ENCODE assay signal across 25 cellular contexts in genomic region chr3:55477306-55478010, GRCh38. TPM values are rescaled to one million over a fixed set of nuclear protein-coding genes. Genes with fewer than 3 reads are reported as not detected.
DNase-seq lines count a peak whose midpoint lies in the region; ATAC-seq and TF ChIP-seq lines count a peak whose summit lies in the region.
"Had no signal": no experiment of that assay in that cellular context is flagged by ENCODE, and none has a peak within 500 bp of the region (broad histone marks: within the 10 kb centered on the region; RNA-seq: fewer than 3 reads in every experiment).

No MANE protein-coding gene starts in this region.

- H3K27me3 ChIP-seq in AG04450 (ENCODE audit: control insufficient read depth, insufficient read depth, low read length) (no peaks in the 10 kb centered on the region), GM23248 (replicated peaks; ENCODE audit: insufficient read depth) (no peaks in the 10 kb centered on the region), mesenchymal stem cell (ENCODE audit: control insufficient read depth in 1 of 2, insufficient read depth in 1 of 2, low read length in 2 of 2) (no peaks in the 10 kb centered on the region), trophoblast cell (ENCODE audit: insufficient read depth, low read length) (peaks cover 11% of the 10 kb centered on the region)
- H3K27me3 ChIP-seq: testis had no signal

- no peak for ATAC-seq in naive thymus-derived CD8-positive, alpha-beta T cell
- ATAC-seq: CD8-positive, alpha-beta T cell; GM12878; left lobe of liver had no signal

- H3K4me3 ChIP-seq in AG04450 (ENCODE audit: low read depth, low read length): peak overlapping the region; percentile 98
- peak overlapping the region; percentile 97 for H3K4me3 ChIP-seq in GM23248
- H3K4me3 ChIP-seq in astrocyte of the cerebellum (ENCODE audit: low read depth, low read length): peak overlapping the region; percentile 83
- no peak overlapping the region for H3K4me3 ChIP-seq in mesenchymal stem cell (ENCODE audit: insufficient read depth in 1 of 2, low read depth in 1 of 2, low read length in 2 of 2)
- no peak overlapping the region for H3K4me3 ChIP-seq in trophoblast cell (ENCODE audit: low read depth, low read length)
- H3K4me3 ChIP-seq: ascending aorta, GM12878, testis had no signal

- H3K4ac ChIP-seq in mesenchymal stem cell (ENCODE audit: low read depth in 1 of 2, low read length in 2 of 2) (no peak overlapping the region), trophoblast cell (ENCODE audit: low read depth, low read length) (no peak overlapping the region)

- H3K9me3 Mint-ChIP-seq in naive thymus-derived CD8-positive, alpha-beta T cell: peaks cover 0 to 11% (median 0%) of the 10 kb centered on the region in 9 donors
- H3K9me3 Mint-ChIP-seq: activated B cell treated with CpG ODN at 0.5 μM for 24 hours; activated CD4-positive, alpha-beta memory T cell treated with anti-CD3 and anti-CD28 coated beads for 36 hours; CD8-positive, alpha-beta T cell had no signal

- 72 to 77% methylated on average over 8 of the region's 8 CpGs for WGBS in GM23248 (ENCODE audit: low coverage in 1 of 2, low lambda C conversion rate in 2 of 2, missing lambda C conversion rate in 2 of 2), 2 experiments
- WGBS in mesenchymal stem cell: 40% methylated on average over 7 of the region's 8 CpGs
- WGBS in trophoblast cell (ENCODE audit: extremely low coverage, insufficient coverage, insufficient read length): no CpG with 5 or more reads among the region's 8 CpGs

- H3K27me3 Mint-ChIP-seq in naive thymus-derived CD8-positive, alpha-beta T cell: peaks cover 16 to 65% (median 39%) of the 10 kb centered on the region in 5 donors

- TF ChIP-seq CTCF in AG04450 (IDR thresholded peaks at IDR 0.05; ENCODE audit: low read depth, low read length) (no peak), astrocyte of the cerebellum (IDR thresholded peaks at IDR 0.05; ENCODE audit: low read depth, low read length, missing control alignments) (no peak)

- CTCF ChIA-PET in AG04450 (lab: Charles Lee): interaction anchor here (0.6 to 1.9 kb wide), 5 partner anchors 11 to 1539 kb away, joined by 3 to 7 read pairs (median 3); no protein-coding TSS in a partner anchor

- H4K12ac ChIP-seq in trophoblast cell (ENCODE audit: low read depth, low read length): no peak overlapping the region

- H2BK12ac ChIP-seq in mesenchymal stem cell (ENCODE audit: low read length in 2 of 2): no peak overlapping the region
- no peak overlapping the region for H2BK12ac ChIP-seq in trophoblast cell (ENCODE audit: low read length)

- H3K36me3 ChIP-seq in GM23248 (ENCODE audit: low read depth) (peaks cover 51% of the 10 kb centered on the region), mesenchymal stem cell (ENCODE audit: control insufficient read depth in 1 of 2, insufficient read depth in 2 of 2, low read depth in 1 of 2, low read length in 2 of 2) (peaks cover 14 to 15% of the 10 kb centered on the region in 2 experiments), trophoblast cell (ENCODE audit: control insufficient read depth in 1 of 2, insufficient read depth in 2 of 2, low read length in 2 of 2) (peaks cover 16 to 31% of the 10 kb centered on the region in 2 experiments)
- H3K36me3 ChIP-seq: ascending aorta had no signal

- H2BK5ac ChIP-seq in mesenchymal stem cell (ENCODE audit: low read depth, low read length, poor library complexity, severe bottlenecking) (no peak overlapping the region), trophoblast cell (ENCODE audit: low read depth, low read length, poor library complexity) (no peak overlapping the region)

- H3K9me3 ChIP-seq in AG04450 (ENCODE audit: control insufficient read depth, insufficient read depth, low read length) (no peaks in the 10 kb centered on the region; the same call in 1 of the 2 replicates), GM23248 (ENCODE audit: low read depth) (no peaks in the 10 kb centered on the region), mesenchymal stem cell (ENCODE audit: control insufficient read depth, low read length) (no peaks in the 10 kb centered on the region), trophoblast cell (ENCODE audit: insufficient read depth, low read depth, low read length) (peaks cover 1% of the 10 kb centered on the region)
- H3K9me3 ChIP-seq: ascending aorta, testis had no signal

- H3K79me1 ChIP-seq in mesenchymal stem cell (replicated peaks; ENCODE audit: low read length, poor library complexity, severe bottlenecking): peaks cover 11% of the 10 kb centered on the region
- H3K79me1 ChIP-seq in trophoblast cell (ENCODE audit: low read length): peaks cover 7% of the 10 kb centered on the region

- H3K18ac ChIP-seq in mesenchymal stem cell (ENCODE audit: low read depth in 1 of 2, low read length in 2 of 2) (peak overlapping the region in 1 of 2 experiments; percentile 31), trophoblast cell (ENCODE audit: low read length) (no peak overlapping the region)

- no peak overlapping the region for H3K27ac Mint-ChIP-seq in naive thymus-derived CD8-positive, alpha-beta T cell
- H3K27ac Mint-ChIP-seq: activated B cell treated with CpG ODN at 0.5 μM for 24 hours; activated CD4-positive, alpha-beta memory T cell treated with anti-CD3 and anti-CD28 coated beads for 36 hours; activated naive CD8-positive, alpha-beta T cell; CD8-positive, alpha-beta T cell had no signal

- H3K4me3 Mint-ChIP-seq in naive thymus-derived CD8-positive, alpha-beta T cell: no peak overlapping the region
- H3K4me3 Mint-ChIP-seq: activated B cell treated with CpG ODN at 0.5 μM for 24 hours; activated CD4-positive, alpha-beta memory T cell treated with anti-CD3 and anti-CD28 coated beads for 36 hours; activated naive CD8-positive, alpha-beta T cell; CD8-positive, alpha-beta T cell had no signal

- H3K27ac ChIP-seq in AG04450 (ENCODE audit: low read depth, low read length) (peak overlapping the region; percentile 68), GM23248 (peak overlapping the region; percentile 73), mesenchymal stem cell (ENCODE audit: low read length, poor library complexity, severe bottlenecking) (peak overlapping the region; percentile 0), trophoblast cell (ENCODE audit: low read depth, low read length) (no peak overlapping the region)
- H3K27ac ChIP-seq: ascending aorta, RWPE1, testis had no signal

- no peak overlapping the region for H2BK15ac ChIP-seq in mesenchymal stem cell (ENCODE audit: low read depth, poor library complexity, severe bottlenecking)

- H3K9ac ChIP-seq in GM23248 (peak overlapping the region; percentile 78), mesenchymal stem cell (ENCODE audit: low read length) (peak overlapping the region; percentile 12), trophoblast cell (ENCODE audit: low read length) (no peak overlapping the region)

- peak overlapping the region; percentile 9 for H2AK5ac ChIP-seq in mesenchymal stem cell (ENCODE audit: low read length, severe bottlenecking)
- no peak overlapping the region for H2AK5ac ChIP-seq in trophoblast cell (ENCODE audit: low read length)

- H3F3A ChIP-seq in GM23248 (ENCODE audit: insufficient read depth): peaks cover 57% of the 10 kb centered on the region

- H2BK120ac ChIP-seq in mesenchymal stem cell (ENCODE audit: low read depth, low read length) (no peak overlapping the region), trophoblast cell (ENCODE audit: insufficient read depth, low read length, poor library complexity) (no peak overlapping the region)

- H2AFZ ChIP-seq in GM23248 (no peak overlapping the region), mesenchymal stem cell (ENCODE audit: low read depth, low read length) (no peak overlapping the region), trophoblast cell (ENCODE audit: insufficient read depth, low read length, poor library complexity) (no peak overlapping the region)

- no peaks in the 10 kb centered on the region for H3K9me2 ChIP-seq in GM23248 (ENCODE audit: insufficient read depth)

- in situ Hi-C loops in GM23248 (cut with MboI) (loop anchor here (25.0 kb wide), 1 partner anchor 1040 kb away; no protein-coding TSS in a partner anchor), astrocyte of the cerebellum (cut with HindIII; ENCODE audit: low sequenced_read_pairs) (loop anchor here (5.0 to 25.0 kb wide), 5 partner anchors 320 to 1040 kb away; no protein-coding TSS in a partner anchor)

- POLR2A ChIA-PET in AG04450 (lab: Yijun Ruan, JAX): interaction anchor here (1.1 to 2.1 kb wide), 3 partner anchors 9 to 308 kb away, joined by 3 to 7 read pairs (median 4); no protein-coding TSS in a partner anchor
- POLR2A ChIA-PET in naive thymus-derived CD8-positive, alpha-beta T cell (lab: Charles Lee): no interaction called here

- DNase-seq in AG04450 (ENCODE audit: low read depth, low spot score) (no peak), GM23248 (no peak), astrocyte of the cerebellum (ENCODE audit: low read depth) (no peak), mesenchymal stem cell (peak; percentile 63), NCI-H1417 treated with DMSO at 0.1 percent for 48 hours (lab: John Stamatoyannopoulos, UW) (no peak), trophoblast cell (no peak), NAMALWA (ENCODE audit: low spot score) (no peak)
- DNase-seq in naive thymus-derived CD8-positive, alpha-beta T cell: no peak
- DNase-seq: activated B cell treated with CpG ODN at 0.5 μM for 24 hours; activated CD4-positive, alpha-beta memory T cell treated with anti-CD3 and anti-CD28 coated beads for 36 hours; activated CD8-positive, alpha-beta memory T cell treated with anti-CD3 and anti-CD28 coated beads, Interleukin-2, amount 50 U/mL, for 48 hours; CD8-positive, alpha-beta T cell; cerebellar nuclear complex; DMS153; mesendoderm; NCI-H1092; NCI-H187 treated with DMSO at 0.1 percent for 48 hours; stimulated activated CD4-positive, alpha-beta T cell treated with anti-CD3 and anti-CD28 coated beads, Interleukin-4, amount 100 ng/mL, for 4 hours; stimulated activated naive CD4-positive, alpha-beta T cell; testis had no signal

- H3K79me2 ChIP-seq in GM23248 (ENCODE audit: insufficient read depth): peaks cover 93% of the 10 kb centered on the region
- H3K79me2 ChIP-seq in trophoblast cell (ENCODE audit: control insufficient read depth, insufficient read depth, low read length, poor library complexity): peaks cover 3% of the 10 kb centered on the region

- H3K4me1 Mint-ChIP-seq in naive thymus-derived CD8-positive, alpha-beta T cell: peaks cover 0 to 2% (median under 1%) of the 10 kb centered on the region in 4 donors
- H3K4me1 Mint-ChIP-seq: activated B cell treated with CpG ODN at 0.5 μM for 24 hours had no signal

- H3K23ac ChIP-seq in mesenchymal stem cell (ENCODE audit: low read length in 2 of 2): no peak overlapping the region
- H3K23ac ChIP-seq in trophoblast cell (ENCODE audit: low read length): no peak overlapping the region

- H4K8ac ChIP-seq in mesenchymal stem cell (ENCODE audit: low read length) (peak overlapping the region; percentile 45), trophoblast cell (ENCODE audit: low read depth, low read length) (no peak overlapping the region)

- H3K4me2 ChIP-seq in GM23248 (ENCODE audit: unreplicated experiment) (peak overlapping the region; percentile 75), mesenchymal stem cell (ENCODE audit: low read length, poor library complexity, severe bottlenecking) (peak overlapping the region; percentile 53), trophoblast cell (ENCODE audit: low read length) (no peak overlapping the region)

- H3K36me3 Mint-ChIP-seq in naive thymus-derived CD8-positive, alpha-beta T cell: no peaks in the 10 kb centered on the region
- H3K36me3 Mint-ChIP-seq: activated naive CD8-positive, alpha-beta T cell; CD8-positive, alpha-beta T cell had no signal

- H3K14ac ChIP-seq in mesenchymal stem cell (ENCODE audit: low read length in 2 of 2) (no peak overlapping the region), trophoblast cell (ENCODE audit: low read length) (no peak overlapping the region)

- no peaks in the 10 kb centered on the region for H4K20me1 ChIP-seq in GM23248 (ENCODE audit: insufficient read depth)

- H3K4me1 ChIP-seq in GM23248 (ENCODE audit: insufficient read depth) (peaks cover 36% of the 10 kb centered on the region), mesenchymal stem cell (ENCODE audit: control insufficient read depth, insufficient read depth, low read depth, low read length) (peaks cover 8% of the 10 kb centered on the region), trophoblast cell (ENCODE audit: control insufficient read depth in 1 of 2, insufficient read depth in 2 of 2, low read length in 2 of 2) (peaks cover 15% of the 10 kb centered on the region in 2 experiments)

- H4K91ac ChIP-seq in mesenchymal stem cell (ENCODE audit: low read length) (no peak overlapping the region), trophoblast cell (ENCODE audit: low read depth, low read length) (no peak overlapping the region)

RNA-seq across cellular contexts. Expression of gene WNT5A, which starts 9.6 kb away (rescaled TPM):
- polyA plus RNA-seq in AG04450 (2011; rRNA removed) (168 and 203 TPM in 2 replicates), GM23248 (2016; fragmentation: Nextera tagmentation; extraction: Ambion mirVana) (74.0 and 76.1 TPM in 2 replicates)
- 290 TPM in 2 replicates for polyA minus RNA-seq in AG04450 (2011; rRNA and poly(A)+ RNA removed)
- total RNA-seq in GM23248 (2014; rRNA removed; shearing (Covaris generic)): 281 and 298 TPM in 2 replicates
- 239 TPM for polyA plus RNA-seq in mesenchymal stem cell (2013, experiment 1 of 2)
- polyA plus RNA-seq in mesenchymal stem cell (2013, experiment 2 of 2): 239 TPM
- not detected for total RNA-seq in naive thymus-derived CD8-positive, alpha-beta T cell
- not detected for polyA plus RNA-seq in naive thymus-derived CD8-positive, alpha-beta T cell
- polyA plus RNA-seq in trophoblast cell (2013): 23.1 and 23.3 TPM in 2 replicates
- total RNA-seq: activated B cell treated with CpG ODN at 0.5 μM for 24 hours; activated CD4-positive, alpha-beta memory T cell treated with anti-CD3 and anti-CD28 coated beads for 36 hours had no signal

Comparison
In these comparisons a context has a peak if more than half of its experiments do, and no peak if none do; other contexts are left out.
1. H3K4me3 ChIP-seq: peak in AG04450 (single experiment), GM23248 (single experiment) and astrocyte of the cerebellum (single experiment); none in mesenchymal stem cell (0 of 2) and trophoblast cell (single experiment).
2. RNA of gene WNT5A, which starts 9.6 kb away (polyA plus RNA-seq): 168 to 203 TPM in AG04450 and 74.0 to 76.1 TPM in GM23248; not detected in naive thymus-derived CD8-positive, alpha-beta T cell; every median in the first group is over 10 times any median in the second.